ENCODE assay signal across 10 cellular contexts in genomic region chr10:52256832-52257691, GRCh38.
DNase-seq lines count a peak whose midpoint lies in the region; ATAC-seq and TF ChIP-seq lines count a peak whose summit lies in the region.
"Had no signal": no experiment of that assay in that cellular context is flagged by ENCODE, and none has a peak within 500 bp of the region (broad histone marks: within the 10 kb centered on the region; RNA-seq: fewer than 3 reads in every experiment).

No MANE protein-coding gene starts in this region.

- DNase-seq in GM10248 (ENCODE audit: extremely low spot score) = peak; percentile 9
- peak; percentile 25 to 33 for DNase-seq in cardiac fibroblast (ENCODE audit: low read depth in 2 of 2)
- DNase-seq in medulla oblongata (ENCODE audit: extremely low spot score) = no peak
- DNase-seq in activated naive CD8-positive, alpha-beta T cell treated with anti-CD3 and anti-CD28 coated beads, Interleukin-2, amount 50 U/mL, for 24 hours = no peak
- DNase-seq in epidermal melanocyte (ENCODE audit: insufficient read length, low spot score) = no peak
- DNase-seq in T-helper 2 cell treated with Interferon-gamma antibody and Interleukin-4, amounts not matched to agents 5 μg/mL and 100 μg/mL, for 36 hours (ENCODE audit: low spot score) = no peak
- DNase-seq: stimulated activated CD4-positive, alpha-beta T cell treated with anti-CD3 and anti-CD28 coated beads, Interleukin-4, amount 100 ng/mL, for 24 hours; SW 1271 had no signal

- H3K27me3 Mint-ChIP-seq in activated naive CD8-positive, alpha-beta T cell treated with anti-CD3 and anti-CD28 coated beads, Interleukin-2, amount 50 U/mL, for 24 hours = no peaks in the 10 kb centered on the region
- H3K27me3 Mint-ChIP-seq in T-helper 2 cell treated with Interferon-gamma antibody and Interleukin-4, amounts not matched to agents 5 μg/mL and 100 μg/mL, for 36 hours (ENCODE audit: low read depth) = no peaks in the 10 kb centered on the region

- no peaks in the 10 kb centered on the region for H3K4me1 Mint-ChIP-seq in activated naive CD8-positive, alpha-beta T cell treated with anti-CD3 and anti-CD28 coated beads, Interleukin-2, amount 50 U/mL, for 24 hours
- H3K4me1 Mint-ChIP-seq in T-helper 2 cell treated with Interferon-gamma antibody and Interleukin-4, amounts not matched to agents 5 μg/mL and 100 μg/mL, for 36 hours (ENCODE audit: low read depth) = no peaks in the 10 kb centered on the region

- peak; percentile 99 for ATAC-seq in GM21381 (IDR thresholded peaks at IDR 0.05; ENCODE audit: unreplicated experiment)
- ATAC-seq in HG03175 (IDR thresholded peaks at IDR 0.05; ENCODE audit: unreplicated experiment) = peak; percentile 99
- ATAC-seq in activated naive CD8-positive, alpha-beta T cell treated with anti-CD3 and anti-CD28 coated beads, Interleukin-2, amount 50 U/mL, for 24 hours = no peak

- CTCF ChIA-PET in GM10248 (lab: Yijun Ruan, JAX) = interaction anchor here (1.4 kb wide), 1 partner anchor 41 kb away, joined by 3 read pairs; no protein-coding TSS in a partner anchor

- H3K36me3 Mint-ChIP-seq in activated naive CD8-positive, alpha-beta T cell treated with anti-CD3 and anti-CD28 coated beads, Interleukin-2, amount 50 U/mL, for 24 hours (ENCODE audit: low read depth) = no peaks in the 10 kb centered on the region
- no peaks in the 10 kb centered on the region for H3K36me3 Mint-ChIP-seq in T-helper 2 cell treated with Interferon-gamma antibody and Interleukin-4, amounts not matched to agents 5 μg/mL and 100 μg/mL, for 36 hours (ENCODE audit: low read depth)

- no peak overlapping the region for H3K4me3 Mint-ChIP-seq in activated naive CD8-positive, alpha-beta T cell treated with anti-CD3 and anti-CD28 coated beads, Interleukin-2, amount 50 U/mL, for 24 hours
- no peak overlapping the region for H3K4me3 Mint-ChIP-seq in T-helper 2 cell treated with Interferon-gamma antibody and Interleukin-4, amounts not matched to agents 5 μg/mL and 100 μg/mL, for 36 hours

- H3K27ac Mint-ChIP-seq in activated naive CD8-positive, alpha-beta T cell treated with anti-CD3 and anti-CD28 coated beads, Interleukin-2, amount 50 U/mL, for 24 hours = no peak overlapping the region
- H3K27ac Mint-ChIP-seq in T-helper 2 cell treated with Interferon-gamma antibody and Interleukin-4, amounts not matched to agents 5 μg/mL and 100 μg/mL, for 36 hours = no peak overlapping the region

- H3K4me3 ChIP-seq in cardiac fibroblast (replicated peaks in 1 of 2; ENCODE audit: low read depth in 2 of 2, low read length in 2 of 2) = no peak overlapping the region

- no peaks in the 10 kb centered on the region for H3K9me3 Mint-ChIP-seq in activated naive CD8-positive, alpha-beta T cell treated with anti-CD3 and anti-CD28 coated beads, Interleukin-2, amount 50 U/mL, for 24 hours
- H3K9me3 Mint-ChIP-seq in T-helper 2 cell treated with Interferon-gamma antibody and Interleukin-4, amounts not matched to agents 5 μg/mL and 100 μg/mL, for 36 hours = no peaks in the 10 kb centered on the region

- TF ChIP-seq CTCF in GM10248 (IDR thresholded peaks at IDR 0.05; ENCODE audit: control extremely low read depth, extremely low read depth, low read depth, missing control alignments) = no peak
- no peak for TF ChIP-seq CTCF in cardiac fibroblast (IDR thresholded peaks at IDR 0.05; ENCODE audit: low read depth, low read length)

- POLR2A ChIA-PET in GM10248 (lab: Yijun Ruan, JAX) = no interaction called here

Comparison
In these comparisons a context has a peak if more than half of its experiments do, and no peak if none do; other contexts are left out.
1. DNase-seq: peak in GM10248 (single experiment) and cardiac fibroblast (2 of 2); none in medulla oblongata (single experiment), activated naive CD8-positive, alpha-beta T cell treated with anti-CD3 and anti-CD28 coated beads, Interleukin-2, amount 50 U/mL, for 24 hours (single experiment), epidermal melanocyte (single experiment) and T-helper 2 cell treated with Interferon-gamma antibody and Interleukin-4, amounts not matched to agents 5 μg/mL and 100 μg/mL, for 36 hours (single experiment).